Comparison of ENCODE assay signal across 8 cellular contexts in genomic region chr22:29838599-29838956, GRCh38. TPM values are rescaled to one million over a fixed set of nuclear protein-coding genes. Genes with fewer than 3 reads are reported as not detected.
DNase-seq lines count a peak whose midpoint lies in the region; ATAC-seq and TF ChIP-seq lines count a peak whose summit lies in the region.

No MANE protein-coding gene starts in this region.

- in situ Hi-C loops in GM13977 (cut with MboI; ENCODE audit: low pct_unique_long_range_greater_than_20kb, low sequenced_read_pairs, unreplicated experiment), result no loop called here

- peak overlapping the region; percentile 99 for H3K4me3 ChIP-seq in OCI-LY7 (ENCODE audit: low read depth, low read length, poor library complexity, severe bottlenecking)
- peak overlapping the region; percentile 80 to 94 (median 92) for H3K4me3 ChIP-seq in esophagus squamous epithelium
- peak overlapping the region; percentile 95 for H3K4me3 ChIP-seq in retinal pigment epithelial cell (ENCODE audit: low read length)

- peak overlapping the region; percentile 96 for H2AFZ ChIP-seq in OCI-LY7 (ENCODE audit: low read length)

- CTCF ChIA-PET in OCI-LY7 (lab: Charles Lee; ENCODE audit: unreplicated experiment), result no interaction called here

- ATAC-seq in GM19023 (IDR thresholded peaks at IDR 0.05; ENCODE audit: unreplicated experiment), result peak; percentile 9

- no peak for TF ChIP-seq POLR2A in esophagus squamous epithelium (IDR thresholded peaks at IDR 0.05)

- H3K9me3 ChIP-seq in OCI-LY7 (ENCODE audit: low read length) (no peaks in the 10 kb centered on the region), esophagus squamous epithelium (no peaks in the 10 kb centered on the region)

- intact Hi-C loops in OCI-LY7 (cut with micrococcal nuclease; ENCODE audit: unreplicated experiment), result loop anchor here (2.0 to 10.0 kb wide), 3 partner anchors 44 to 166 kb away; partner anchors contain the start of genes MTMR3, UQCR10 and ZMAT5
- intact Hi-C loops in esophagus squamous epithelium (cut with DNase I), result no loop called here

- no peak for TF ChIP-seq CTCF in OCI-LY7 (conservative IDR thresholded peaks at IDR 0.05; ENCODE audit: low read length)
- no peak for TF ChIP-seq CTCF in esophagus squamous epithelium (IDR thresholded peaks at IDR 0.05)
- TF ChIP-seq CTCF in retinal pigment epithelial cell (conservative IDR thresholded peaks at IDR 0.05; ENCODE audit: low read depth, low read length), result no peak
- TF ChIP-seq CTCF in GM10266 (IDR thresholded peaks at IDR 0.05; ENCODE audit: control insufficient read depth, insufficient read depth, low read depth, missing control alignments), result no peak
- no peak for TF ChIP-seq CTCF in GM13977 (IDR thresholded peaks at IDR 0.05; ENCODE audit: extremely low read depth, insufficient read depth, missing control alignments)

- POLR2A ChIA-PET in OCI-LY7 (lab: Charles Lee), result interaction anchor here (0.7 kb wide), 1 partner anchor 60 kb away, joined by 3 read pairs; no protein-coding TSS in a partner anchor

- peak overlapping the region; percentile 71 for H3K4me2 ChIP-seq in OCI-LY7 (ENCODE audit: low read length)

- no peaks in the 10 kb centered on the region for H3K9me2 ChIP-seq in OCI-LY7 (ENCODE audit: insufficient read depth, low read length)

- H3K27ac ChIP-seq in OCI-LY7 (ENCODE audit: low read depth, low read length, poor library complexity, severe bottlenecking) (peak overlapping the region; percentile 14), esophagus squamous epithelium (peak overlapping the region; percentile 86 to 92 (median 88))

- H3K4me1 ChIP-seq in OCI-LY7 (ENCODE audit: insufficient read depth, low read length, poor library complexity, severe bottlenecking) (peaks cover 19% of the 10 kb centered on the region), esophagus squamous epithelium (peaks cover 17 to 68% (median 26%) of the 10 kb centered on the region in 3 donors)

- 18 to 21% methylated on average over 5 of the region's 5 CpGs for WGBS in esophagus squamous epithelium, 2 donors

- no peaks in the 10 kb centered on the region for H3K27me3 ChIP-seq in esophagus squamous epithelium

- peaks cover 7% of the 10 kb centered on the region; the same call in 1 of the 2 replicates for H3K36me3 ChIP-seq in OCI-LY7 (ENCODE audit: insufficient read depth, low read length)
- H3K36me3 ChIP-seq in esophagus squamous epithelium, result peaks cover 0 to 12% (median under 1%) of the 10 kb centered on the region in 3 donors

- H3K79me2 ChIP-seq in OCI-LY7 (ENCODE audit: insufficient read depth, low read depth, low read length), result peaks cover 13% of the 10 kb centered on the region; the same call in 1 of the 2 replicates

- BruUV-seq in OCI-LY7 (replicated peaks; lab: Mats Ljungman, UMichigan), result no TSS peak

- DNase-seq in OCI-LY7 (ENCODE audit: low spot score) (no peak), esophagus squamous epithelium (lab: John Stamatoyannopoulos, UW) (no peak), retinal pigment epithelial cell (ENCODE audit: low read depth) (no peak), NCI-H187 (lab: John Stamatoyannopoulos, UW) (no peak), GM10266 (ENCODE audit: extremely low spot score) (no peak), GM13977 (ENCODE audit: low spot score) (no peak)
- DNase-seq in activated CD4-positive, alpha-beta T cell treated with anti-CD3 and anti-CD28 coated beads, Interleukin-2, amount 50 U/mL, for 48 hours, result no peak

- H4K20me1 ChIP-seq in OCI-LY7 (ENCODE audit: insufficient read depth, low read length), result no peaks in the 10 kb centered on the region

RNA-seq across cellular contexts. Expression of gene ASCC2, which starts 0.5 kb away (rescaled TPM):
- total RNA-seq in OCI-LY7 (2014; rRNA removed; shearing (Covaris generic)), result 40.2 and 44.1 TPM in 2 replicates
- total RNA-seq in OCI-LY7 (2022) (68.8 and 75.0 TPM in 2 replicates), esophagus squamous epithelium (10 to 100 TPM; 47.5 to 99.7 (median 57.8) TPM)

RNA-seq across cellular contexts. Expression of gene MTMR3, which starts 44.4 kb away (rescaled TPM):
- 10.9 and 22.2 TPM in 2 replicates for total RNA-seq in OCI-LY7 (2014; rRNA removed; shearing (Covaris generic))
- 17.6 and 24.4 TPM in 2 replicates for total RNA-seq in OCI-LY7 (2022)
- 10 to 100 TPM; 34.9 to 63.1 (median 38.4) TPM for total RNA-seq in esophagus squamous epithelium
